In the genomic region with DNA sequence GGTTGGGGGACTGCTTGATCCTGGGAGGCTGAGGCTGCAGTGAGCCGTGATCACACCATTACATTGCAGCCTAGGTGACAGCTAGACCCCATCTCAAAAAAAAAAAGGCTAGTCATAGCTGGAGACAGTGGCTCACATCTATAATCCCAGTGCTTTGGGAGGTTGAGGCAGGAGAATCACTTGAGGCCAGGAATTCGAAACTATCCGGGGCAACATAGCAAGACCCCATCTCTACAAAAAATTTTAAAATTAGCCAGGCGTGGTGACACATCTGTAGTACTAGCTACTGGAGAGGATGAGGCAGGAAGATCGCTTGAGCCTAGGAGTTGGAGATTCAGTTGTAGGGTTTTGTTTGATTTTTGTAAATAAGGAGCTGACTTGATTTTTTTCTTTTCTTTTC, we compare ENCODE assay signal across 7 cellular contexts.
"Had no signal": no experiment of that assay in that cellular context is flagged by ENCODE, and none has a peak within 500 bp of the region (broad histone marks: within the 10 kb centered on the region; RNA-seq: fewer than 3 reads in every experiment).

No MANE protein-coding gene starts in this region.

- H3K9me3 ChIP-seq: HAP-1 had no signal

- H3K4me3 ChIP-seq: GM23248, HAP-1 had no signal

- H3K36me3 Mint-ChIP-seq: IgD-negative memory B cell had no signal

- H3K4me3 Mint-ChIP-seq: IgD-negative memory B cell had no signal

- FAIRE-seq: HTR-8/SVneo had no signal

- H3K4me1 ChIP-seq: HAP-1 had no signal

- H3K27me3 Mint-ChIP-seq: IgD-negative memory B cell had no signal

- H2AFZ ChIP-seq: GM23248 had no signal

- H3K4me1 Mint-ChIP-seq: IgD-negative memory B cell had no signal

- DNase-seq: GM23248, GOT3, H7 had no signal

- H3K27ac ChIP-seq: GM23248 had no signal

- H3K9me3 Mint-ChIP-seq: IgD-negative memory B cell had no signal

- H3K9ac ChIP-seq: GM23248 had no signal

- H3K27ac Mint-ChIP-seq: IgD-negative memory B cell had no signal

- ATAC-seq: HCT116 had no signal
